In genomic region chr17:14318109-14318905, GRCh38 we compare ENCODE assay signal across 16 cellular contexts. TPM values are rescaled to one million over a fixed set of nuclear protein-coding genes. Genes with fewer than 3 reads are reported as not detected.
DNase-seq lines count a peak whose midpoint lies in the region; ATAC-seq, FAIRE-seq and TF ChIP-seq lines count a peak whose summit lies in the region.
"Had no signal": no experiment of that assay in that cellular context is flagged by ENCODE, and none has a peak within 500 bp of the region (broad histone marks: within the 10 kb centered on the region; RNA-seq: fewer than 3 reads in every experiment).

No MANE protein-coding gene starts in this region.

- H3K9ac ChIP-seq in DND-41 (ENCODE audit: low read depth, low read length) (peak overlapping the region; percentile 53), endodermal cell (ENCODE audit: extremely low read depth, low read length, poor library complexity, severe bottlenecking) (no peak overlapping the region)

- peak; percentile 76 for ATAC-seq in DND-41 (ENCODE audit: insufficient read depth, low read depth)
- ATAC-seq in GM21737 (IDR thresholded peaks at IDR 0.05; ENCODE audit: unreplicated experiment): no peak
- ATAC-seq: lower lobe of right lung had no signal

- H3K27me3 Mint-ChIP-seq in activated T-cell treated with anti-CD3 and anti-CD28 coated beads, Interleukin-2, amount 50 U/mL, for 24 hours: no peaks in the 10 kb centered on the region
- H3K27me3 Mint-ChIP-seq in endodermal cell (ENCODE audit: insufficient read depth) (peaks cover 77% of the 10 kb centered on the region), progenitor cell of endocrine pancreas (peaks cover 9% of the 10 kb centered on the region)
- H3K27me3 Mint-ChIP-seq: effector memory CD8-positive, alpha-beta T cell had no signal

- H3K4me1 Mint-ChIP-seq in activated T-cell treated with anti-CD3 and anti-CD28 coated beads, Interleukin-2, amount 50 U/mL, for 24 hours (ENCODE audit: low read depth): peaks cover 87% of the 10 kb centered on the region
- H3K4me1 Mint-ChIP-seq in endodermal cell (peaks cover 47% of the 10 kb centered on the region), progenitor cell of endocrine pancreas (ENCODE audit: low read depth) (peaks cover 41% of the 10 kb centered on the region)

- no peaks in the 10 kb centered on the region for H3K9me3 Mint-ChIP-seq in activated T-cell treated with anti-CD3 and anti-CD28 coated beads, Interleukin-2, amount 50 U/mL, for 24 hours
- peaks cover 2% of the 10 kb centered on the region for H3K9me3 Mint-ChIP-seq in endodermal cell
- H3K9me3 Mint-ChIP-seq in progenitor cell of endocrine pancreas (ENCODE audit: low read depth): no peaks in the 10 kb centered on the region
- H3K9me3 Mint-ChIP-seq: activated T-helper 2 cell treated with anti-CD3 and anti-CD28 coated beads, Interferon-gamma antibody, Interleukin-2, Interleukin-4, amounts not matched to agents 10 μg/mL and 5 μg/mL and 100 μg/mL, durations not matched to agents 14 hours and 24 hours and 36 hours; effector memory CD8-positive, alpha-beta T cell had no signal

- no peak for DNase-seq in activated T-cell treated with anti-CD3 and anti-CD28 coated beads, Interleukin-2, amount 50 U/mL, for 24 hours
- no peak for DNase-seq in activated T-cell treated with anti-CD3 and anti-CD28 coated beads, Interleukin-2, amount 50 U/mL, for 1 hour
- DNase-seq in DND-41 (no peak), endodermal cell (peak; percentile 58), progenitor cell of endocrine pancreas (ENCODE audit: low spot score, unreplicated experiment) (no peak), NCI-H446 treated with DMSO at 0.1 percent for 48 hours (lab: John Stamatoyannopoulos, UW) (no peak), RCC 7860 (ENCODE audit: low spot score) (no peak)
- DNase-seq: effector memory CD8-positive, alpha-beta T cell; heart left ventricle; lower lobe of right lung; MM.1S; NCI-H1694 treated with DMSO at 0.1 percent for 48 hours; thyroid gland had no signal

- peaks cover 4% of the 10 kb centered on the region; the same call in 1 of the 2 replicates for H4K20me1 ChIP-seq in DND-41 (ENCODE audit: insufficient read depth, low read length)

- no peaks in the 10 kb centered on the region for H3K27me3 ChIP-seq in DND-41 (ENCODE audit: insufficient read depth, low read length, poor library complexity)
- peaks cover 34% of the 10 kb centered on the region for H3K27me3 ChIP-seq in endodermal cell (ENCODE audit: control insufficient read depth, insufficient read depth, low read length, poor library complexity, severe bottlenecking)
- H3K27me3 ChIP-seq: thyroid gland had no signal

- H3K27ac Mint-ChIP-seq in activated T-cell treated with anti-CD3 and anti-CD28 coated beads, Interleukin-2, amount 50 U/mL, for 24 hours: peak overlapping the region; percentile 76
- H3K27ac Mint-ChIP-seq in endodermal cell (no peak overlapping the region), progenitor cell of endocrine pancreas (peak overlapping the region; percentile 42)
- H3K27ac Mint-ChIP-seq: activated T-helper 2 cell treated with anti-CD3 and anti-CD28 coated beads, Interferon-gamma antibody, Interleukin-2, Interleukin-4, amounts not matched to agents 10 μg/mL and 5 μg/mL and 100 μg/mL, durations not matched to agents 14 hours and 24 hours and 36 hours had no signal

- H3K79me2 ChIP-seq in DND-41 (ENCODE audit: insufficient read depth, low read length): peaks cover 68% of the 10 kb centered on the region

- peak overlapping the region; percentile 53 for H3K4me2 ChIP-seq in DND-41 (ENCODE audit: insufficient read depth, low read length)

- peaks cover 44% of the 10 kb centered on the region for H3K36me3 Mint-ChIP-seq in activated T-cell treated with anti-CD3 and anti-CD28 coated beads, Interleukin-2, amount 50 U/mL, for 24 hours (ENCODE audit: low read depth)
- peaks cover 3% of the 10 kb centered on the region for H3K36me3 Mint-ChIP-seq in endodermal cell (ENCODE audit: low read depth)
- H3K36me3 Mint-ChIP-seq in progenitor cell of endocrine pancreas (ENCODE audit: insufficient read depth): peaks cover 9% of the 10 kb centered on the region

- 0 out of 2 replicates have a peak, but pooled peaks cover 5% of the 10 kb centered on the region for H3K36me3 ChIP-seq in DND-41 (ENCODE audit: insufficient read depth, low read length)
- peaks cover 3% of the 10 kb centered on the region for H3K36me3 ChIP-seq in endodermal cell (ENCODE audit: control insufficient read depth, insufficient read depth, low read length)
- H3K36me3 ChIP-seq: heart left ventricle, lower lobe of right lung, prostate gland, thyroid gland had no signal

- H3K4me3 Mint-ChIP-seq in activated T-cell treated with anti-CD3 and anti-CD28 coated beads, Interleukin-2, amount 50 U/mL, for 24 hours: no peak overlapping the region
- H3K4me3 Mint-ChIP-seq in endodermal cell (no peak overlapping the region), progenitor cell of endocrine pancreas (ENCODE audit: low read depth) (no peak overlapping the region)

- peak overlapping the region in 1 of 2 experiments; percentile 32; a peak in 1 of 4 replicates for H3K4me3 ChIP-seq in DND-41 (ENCODE audit: low read depth in 1 of 2, low read length in 2 of 2)
- H3K4me3 ChIP-seq in endodermal cell (ENCODE audit: low read length): no peak overlapping the region
- H3K4me3 ChIP-seq: heart left ventricle, lower lobe of right lung, prostate gland, thyroid gland had no signal

- H3K27ac ChIP-seq in DND-41 (ENCODE audit: low read length) (peak overlapping the region; percentile 92), endodermal cell (ENCODE audit: low read depth, low read length) (peak overlapping the region; percentile 6)
- H3K27ac ChIP-seq: lower lobe of right lung, prostate gland, thyroid gland had no signal

- peaks cover 67% of the 10 kb centered on the region for H3K4me1 ChIP-seq in DND-41 (ENCODE audit: insufficient read depth, low read length)
- peaks cover 34% of the 10 kb centered on the region for H3K4me1 ChIP-seq in endodermal cell (ENCODE audit: control insufficient read depth, insufficient read depth, low read length)
- H3K4me1 ChIP-seq: lower lobe of right lung, prostate gland, thyroid gland had no signal

- 73 to 87% methylated on average over 7 to 12 of the region's 12 CpGs for WGBS in endodermal cell (ENCODE audit: insufficient coverage in 1 of 2, insufficient read length in 1 of 2), 2 experiments

- no peaks in the 10 kb centered on the region for H3K9me3 ChIP-seq in DND-41 (ENCODE audit: insufficient read depth, low read length, severe bottlenecking)
- H3K9me3 ChIP-seq in endodermal cell (ENCODE audit: control insufficient read depth, low read length): no peaks in the 10 kb centered on the region
- H3K9me3 ChIP-seq: heart left ventricle, lower lobe of right lung, prostate gland, thyroid gland had no signal

- no peak for TF ChIP-seq CTCF in DND-41 (IDR thresholded peaks at IDR 0.05; ENCODE audit: borderline replicate concordance, extremely low read depth, low read length, poor library complexity, severe bottlenecking)
- TF ChIP-seq CTCF in endodermal cell (conservative IDR thresholded peaks at IDR 0.05): no peak
- no peak for TF ChIP-seq CTCF in progenitor cell of endocrine pancreas (IDR thresholded peaks at IDR 0.05; ENCODE audit: unreplicated experiment)

- FAIRE-seq in RCC 7860 (lab: Jason Lieb, UNC): no peak

- peak overlapping the region; percentile 20; the same call in 1 of the 2 replicates for H2AFZ ChIP-seq in DND-41 (ENCODE audit: low read depth, low read length)

RNA-seq across cellular contexts. Expression of gene HS3ST3B1, which starts 17.4 kb away (rescaled TPM):
- 1 to 10 TPM; 5.6 to 6.9 TPM for total RNA-seq in endodermal cell
- 8.7 TPM for polyA plus RNA-seq in endodermal cell (2013, experiment 1 of 2)
- polyA plus RNA-seq in endodermal cell (2013, experiment 2 of 2): 7.3 TPM
- 14.2 and 16.7 TPM in 2 replicates for total RNA-seq in progenitor cell of endocrine pancreas
